ENCODE assay signal across 30 cellular contexts in the genomic region with DNA sequence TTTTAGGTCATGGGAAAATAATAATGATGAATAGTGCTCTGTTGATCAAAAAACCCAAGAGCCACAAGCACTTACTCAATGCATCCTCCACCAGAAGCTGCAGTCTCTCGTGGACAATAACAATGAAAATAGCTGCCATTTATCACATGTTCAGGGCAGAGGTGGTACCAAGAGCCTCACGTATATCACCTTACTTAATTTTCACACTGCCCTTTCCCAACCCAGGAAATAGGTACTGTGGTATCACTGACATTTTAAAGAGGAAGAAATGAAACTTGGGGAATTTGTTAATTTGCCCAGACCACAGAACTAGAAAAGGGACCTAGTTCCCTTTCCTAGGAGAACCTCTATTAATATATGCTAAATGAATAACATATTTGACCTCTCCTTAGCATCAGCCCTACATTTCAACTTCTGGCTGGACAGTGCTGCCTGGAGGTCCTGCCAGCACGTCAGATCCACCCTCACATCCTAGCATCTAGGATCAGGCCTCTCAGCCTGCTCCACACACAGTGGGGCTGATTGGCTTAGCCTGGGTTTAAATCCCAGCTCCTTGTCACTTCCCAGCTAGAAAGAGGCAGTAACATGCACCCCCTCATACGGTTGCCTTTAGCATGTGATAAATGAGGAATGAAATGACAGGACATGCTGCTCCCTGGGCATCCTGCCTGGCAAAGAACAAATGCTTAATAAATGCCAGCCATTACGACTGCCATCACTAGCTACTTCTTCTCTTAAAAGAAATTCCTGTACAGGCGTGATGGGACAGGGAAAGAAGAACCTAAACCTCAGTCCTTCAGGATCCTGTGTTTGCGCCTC.
DNase-seq lines count a peak whose midpoint lies in the region; TF ChIP-seq lines count a peak whose summit lies in the region.
"Had no signal": no experiment of that assay in that cellular context is flagged by ENCODE, and none has a peak within 500 bp of the region (broad histone marks: within the 10 kb centered on the region; RNA-seq: fewer than 3 reads in every experiment).

No MANE protein-coding gene starts in this region.

- H3K4me1 ChIP-seq in spleen (peaks cover 0 to 87% (median 54%) of the 10 kb centered on the region in 6 donors), esophagus squamous epithelium (peaks cover 0 to 32% (median 17%) of the 10 kb centered on the region in 3 donors), Peyer's patch (no peaks in the 10 kb centered on the region)
- H3K4me1 ChIP-seq: SJSA1, testis had no signal

- peak; percentile 12 for DNase-seq in NCI-H82 (lab: John Stamatoyannopoulos, UW)
- no peak for DNase-seq in NCI-H82 treated with DMSO at 0.1 percent for 48 hours (lab: John Stamatoyannopoulos, UW; ENCODE audit: unreplicated experiment)
- peak; percentile 40 for DNase-seq in NOMO-1 treated with DMSO at 0.1 percent for 48 hours (lab: John Stamatoyannopoulos, UW; ENCODE audit: unreplicated experiment)
- no peak for DNase-seq in coronary artery (ENCODE audit: low spot score)
- DNase-seq in spleen = no peak
- no peak for DNase-seq in activated CD4-positive, alpha-beta memory T cell treated with anti-CD3 and anti-CD28 coated beads for 36 hours
- DNase-seq in esophagus squamous epithelium (lab: John Stamatoyannopoulos, UW) = no peak
- DNase-seq in Peyer's patch = no peak
- DNase-seq: activated B cell treated with CpG ODN at 0.5 μM for 24 hours; activated CD4-positive, alpha-beta T cell treated with anti-CD3 and anti-CD28 coated beads, Interleukin-2, amount 10 ng/mL, durations not matched to agents 7 days and 5 days; activated gamma-delta T cell; activated naive CD8-positive, alpha-beta T cell treated with anti-CD3 and anti-CD28 coated beads for 36 hours; activated T-cell treated with anti-CD3 and anti-CD28 coated beads, Interleukin-2, amount 50 U/mL, for 24 hours; cortex of kidney; effector memory CD8-positive, alpha-beta T cell; erythroblast; HCEC 1CT; midbrain; naive thymus-derived CD8-positive, alpha-beta T cell; NCI-H1092 treated with DMSO at 0.1 percent for 48 hours; NCI-H1930; NCI-H2171 treated with DMSO at 0.1 percent for 48 hours; NCI-H510A treated with DMSO at 0.1 percent for 48 hours; occipital lobe; stimulated activated naive CD8-positive, alpha-beta T cell treated with anti-CD3 and anti-CD28 coated beads, Interleukin-15, Interleukin-2, amounts not matched to agents 100 U/mL and 50 U/mL, for 24 hours; T-helper 1 cell; testis had no signal

- H3K27me3 ChIP-seq in spleen (replicated peaks in 1 of 7) (peaks cover 0 to 26% (median 5%) of the 10 kb centered on the region in 7 donors), esophagus squamous epithelium (peaks cover 0 to 20% (median 0%) of the 10 kb centered on the region in 4 donors), Peyer's patch (no peaks in the 10 kb centered on the region)
- H3K27me3 ChIP-seq: testis had no signal

- no peak overlapping the region for H3K4me3 ChIP-seq in coronary artery
- H3K4me3 ChIP-seq in spleen = no peak overlapping the region
- no peak overlapping the region for H3K4me3 ChIP-seq in esophagus squamous epithelium
- H3K4me3 ChIP-seq in Peyer's patch = no peak overlapping the region
- H3K4me3 ChIP-seq: cardiac muscle cell, SJSA1, skin epidermis, testis had no signal

- peaks cover 10% of the 10 kb centered on the region for H3K27me3 Mint-ChIP-seq in activated CD4-positive, alpha-beta memory T cell treated with anti-CD3 and anti-CD28 coated beads for 36 hours

- intact Hi-C loops in spleen (cut with DNase I; ENCODE audit: low total_unique reads) (loop anchor here (10.0 kb wide), 1 partner anchor 275 kb away; no protein-coding TSS in a partner anchor), esophagus squamous epithelium (cut with DNase I) (no loop called here)
- intact Hi-C loops in activated CD4-positive, alpha-beta memory T cell treated with anti-CD3 and anti-CD28 coated beads for 36 hours (cut with micrococcal nuclease) = no loop called here

- WGBS in spleen, 5 donors = 44 to 68% (median 51%) methylated on average over 7 of the region's 7 CpGs
- 51% methylated on average over 6 to 7 of the region's 7 CpGs for WGBS in esophagus squamous epithelium, 2 donors

- CTCF ChIA-PET in activated CD4-positive, alpha-beta memory T cell treated with anti-CD3 and anti-CD28 coated beads for 36 hours (lab: Charles Lee) = interaction anchor here (6.5 kb wide), 1 partner anchor 27 kb away, joined by 89 read pairs; no protein-coding TSS in a partner anchor

- H3K27ac ChIP-seq in coronary artery (peak overlapping the region; percentile 69 to 71), spleen (peak overlapping the region; percentile 21 to 79 (median 69)), esophagus squamous epithelium (peak overlapping the region in 1 of 4 donors; percentile 6), Peyer's patch (no peak overlapping the region)
- H3K27ac ChIP-seq: cardiac muscle cell, SJSA1, skin epidermis, testis had no signal

- H3K9me3 Mint-ChIP-seq in activated CD4-positive, alpha-beta memory T cell treated with anti-CD3 and anti-CD28 coated beads for 36 hours = no peaks in the 10 kb centered on the region
- H3K9me3 Mint-ChIP-seq: activated B cell treated with CpG ODN at 0.5 μM for 24 hours; activated CD4-positive, alpha-beta T cell treated with anti-CD3 and anti-CD28 coated beads, Interleukin-2, amount 10 ng/mL, durations not matched to agents 7 days and 5 days; activated naive CD8-positive, alpha-beta T cell treated with anti-CD3 and anti-CD28 coated beads for 36 hours; activated T-cell treated with anti-CD3 and anti-CD28 coated beads, Interleukin-2, amount 50 U/mL, for 24 hours; effector memory CD8-positive, alpha-beta T cell; naive thymus-derived CD8-positive, alpha-beta T cell had no signal

- no peak overlapping the region for H3K4me3 Mint-ChIP-seq in activated CD4-positive, alpha-beta memory T cell treated with anti-CD3 and anti-CD28 coated beads for 36 hours
- H3K4me3 Mint-ChIP-seq: activated B cell treated with CpG ODN at 0.5 μM for 24 hours; activated CD4-positive, alpha-beta T cell treated with anti-CD3 and anti-CD28 coated beads, Interleukin-2, amount 10 ng/mL, durations not matched to agents 7 days and 5 days; activated naive CD8-positive, alpha-beta T cell treated with anti-CD3 and anti-CD28 coated beads for 36 hours; activated T-cell treated with anti-CD3 and anti-CD28 coated beads, Interleukin-2, amount 50 U/mL, for 24 hours; effector memory CD8-positive, alpha-beta T cell; naive thymus-derived CD8-positive, alpha-beta T cell had no signal

- H3K9me3 ChIP-seq in spleen = no peaks in the 10 kb centered on the region
- H3K9me3 ChIP-seq in esophagus squamous epithelium = no peaks in the 10 kb centered on the region
- H3K9me3 ChIP-seq in Peyer's patch = no peaks in the 10 kb centered on the region
- H3K9me3 ChIP-seq: SJSA1, testis had no signal

- H3K36me3 ChIP-seq in spleen (no peaks in the 10 kb centered on the region), esophagus squamous epithelium (no peaks in the 10 kb centered on the region), Peyer's patch (no peaks in the 10 kb centered on the region)
- H3K36me3 ChIP-seq: cardiac muscle cell, SJSA1 had no signal

- POLR2A ChIA-PET in activated CD4-positive, alpha-beta memory T cell treated with anti-CD3 and anti-CD28 coated beads for 36 hours (lab: Charles Lee) = no interaction called here

- no peak for TF ChIP-seq POLR2A in spleen (IDR thresholded peaks at IDR 0.05)
- TF ChIP-seq POLR2A in esophagus squamous epithelium (IDR thresholded peaks at IDR 0.05) = no peak
- TF ChIP-seq POLR2A in Peyer's patch (IDR thresholded peaks at IDR 0.05) = no peak

- no peaks in the 10 kb centered on the region for H3K36me3 Mint-ChIP-seq in activated CD4-positive, alpha-beta memory T cell treated with anti-CD3 and anti-CD28 coated beads for 36 hours
- H3K36me3 Mint-ChIP-seq: activated naive CD8-positive, alpha-beta T cell treated with anti-CD3 and anti-CD28 coated beads for 36 hours; naive thymus-derived CD8-positive, alpha-beta T cell had no signal

- H3K27ac Mint-ChIP-seq in activated CD4-positive, alpha-beta memory T cell treated with anti-CD3 and anti-CD28 coated beads for 36 hours = no peak overlapping the region
- H3K27ac Mint-ChIP-seq: activated B cell treated with CpG ODN at 0.5 μM for 24 hours; activated CD4-positive, alpha-beta T cell treated with anti-CD3 and anti-CD28 coated beads, Interleukin-2, amount 10 ng/mL, durations not matched to agents 7 days and 5 days; activated naive CD8-positive, alpha-beta T cell treated with anti-CD3 and anti-CD28 coated beads for 36 hours; activated T-cell treated with anti-CD3 and anti-CD28 coated beads, Interleukin-2, amount 50 U/mL, for 24 hours; effector memory CD8-positive, alpha-beta T cell had no signal

- peaks cover 4% of the 10 kb centered on the region for H3K4me1 Mint-ChIP-seq in activated CD4-positive, alpha-beta memory T cell treated with anti-CD3 and anti-CD28 coated beads for 36 hours (ENCODE audit: low read depth)
- H3K4me1 Mint-ChIP-seq: activated B cell treated with CpG ODN at 0.5 μM for 24 hours; activated CD4-positive, alpha-beta T cell treated with anti-CD3 and anti-CD28 coated beads, Interleukin-2, amount 10 ng/mL, durations not matched to agents 7 days and 5 days had no signal

- TF ChIP-seq CTCF in coronary artery (IDR thresholded peaks at IDR 0.05) (no peak), spleen (IDR thresholded peaks at IDR 0.05 in 8 of 11, conservative IDR thresholded peaks at IDR 0.05 in 3 of 11) (no peak), esophagus squamous epithelium (IDR thresholded peaks at IDR 0.05) (no peak), Peyer's patch (IDR thresholded peaks at IDR 0.05) (no peak)

Comparison
In these comparisons a context has a peak if more than half of its experiments do, and no peak if none do; other contexts are left out.
1. DNase-seq: peak in NCI-H82 (single experiment) and NOMO-1 treated with DMSO at 0.1 percent for 48 hours (single experiment); none in NCI-H82 treated with DMSO at 0.1 percent for 48 hours (single experiment), coronary artery (single experiment), spleen (single experiment), activated CD4-positive, alpha-beta memory T cell treated with anti-CD3 and anti-CD28 coated beads for 36 hours (single experiment), esophagus squamous epithelium (single experiment) and Peyer's patch (0 of 3).
2. H3K27ac ChIP-seq: peak in coronary artery (2 of 2) and spleen (8 of 8); none in Peyer's patch (0 of 4).